1 cellular context compared by ENCODE assay signal in the genomic region with DNA sequence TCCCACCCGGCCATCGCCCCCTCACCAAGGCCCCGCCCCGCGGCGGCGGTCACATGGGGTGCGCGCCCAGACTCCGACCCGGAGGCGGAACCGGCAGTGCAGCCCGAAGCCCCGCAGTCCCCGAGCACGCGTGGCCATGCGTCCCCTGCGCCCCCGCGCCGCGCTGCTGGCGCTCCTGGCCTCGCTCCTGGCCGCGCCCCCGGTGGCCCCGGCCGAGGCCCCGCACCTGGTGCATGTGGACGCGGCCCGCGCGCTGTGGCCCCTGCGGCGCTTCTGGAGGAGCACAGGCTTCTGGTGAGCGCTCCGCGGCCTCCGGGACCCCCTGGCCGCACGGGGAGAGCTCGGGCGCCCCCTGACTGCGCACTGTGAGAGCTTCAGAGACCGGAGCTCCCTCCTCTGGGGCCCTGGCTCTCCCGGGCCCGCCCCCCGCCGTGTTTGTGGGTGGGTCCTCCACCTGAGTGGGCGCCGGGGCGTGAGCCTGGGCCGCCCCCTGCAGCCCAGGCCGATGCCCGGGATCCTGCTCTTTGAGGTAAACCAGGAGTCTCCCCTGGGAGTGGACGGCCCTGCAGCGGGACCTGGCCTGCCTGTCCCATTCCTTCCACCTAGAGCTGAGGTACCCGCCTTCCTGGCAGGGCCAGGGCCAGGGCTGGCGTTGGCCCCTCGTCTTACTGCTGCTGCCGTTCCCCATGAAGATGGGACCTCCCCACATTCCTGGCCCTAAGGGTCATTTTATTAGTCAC.
TF ChIP-seq lines count a peak whose summit lies in the region.

IDUA (plus strand) TSS at position 96 of the 740 bp plus-strand sequence; CDS start at position 137, 41 bp downstream.

TF ChIP-seq in HepG2, 621 proteins besides CTCF, POLR2A, EP300 and RAD21 (continued from another document and continues in another):
- TF ChIP-seq, protein P1, sequence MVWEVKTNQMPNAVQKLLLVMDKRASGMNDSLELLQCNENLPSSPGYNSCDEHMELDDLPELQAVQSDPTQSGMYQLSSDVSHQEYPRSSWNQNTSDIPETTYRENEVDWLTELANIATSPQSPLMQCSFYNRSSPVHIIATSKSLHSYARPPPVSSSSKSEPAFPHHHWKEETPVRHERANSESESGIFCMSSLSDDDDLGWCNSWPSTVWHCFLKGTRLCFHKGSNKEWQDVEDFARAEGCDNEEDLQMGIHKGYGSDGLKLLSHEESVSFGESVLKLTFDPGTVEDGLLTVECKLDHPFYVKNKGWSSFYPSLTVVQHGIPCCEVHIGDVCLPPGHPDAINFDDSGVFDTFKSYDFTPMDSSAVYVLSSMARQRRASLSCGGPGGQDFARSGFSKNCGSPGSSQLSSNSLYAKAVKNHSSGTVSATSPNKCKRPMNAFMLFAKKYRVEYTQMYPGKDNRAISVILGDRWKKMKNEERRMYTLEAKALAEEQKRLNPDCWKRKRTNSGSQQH (CRISPR knock-in tag; IDR thresholded peaks at IDR 0.05; ENCODE audit: low read depth), result no peak
- TF ChIP-seq TSC22D2 (CRISPR knock-in tag; IDR thresholded peaks at IDR 0.05; ENCODE audit: borderline replicate concordance) (no peak), ZBTB42 (CRISPR knock-in tag; IDR thresholded peaks at IDR 0.05) (no peak), ZNF672 (CRISPR knock-in tag; IDR thresholded peaks at IDR 0.05) (no peak), RFX5 (IDR thresholded peaks at IDR 0.05; ENCODE audit: low read depth, low read length) (no peak), ATF7-NPFF (CRISPR knock-in tag; IDR thresholded peaks at IDR 0.05; ENCODE audit: low read depth) (no peak), RFX1 (IDR thresholded peaks at IDR 0.05) (no peak), ZNF740 (CRISPR knock-in tag; IDR thresholded peaks at IDR 0.05) (no peak), ZNF501 (CRISPR knock-in tag; IDR thresholded peaks at IDR 0.05) (peak; percentile 65), ZNF124 (CRISPR knock-in tag; IDR thresholded peaks at IDR 0.05) (no peak), MATR3 (CRISPR knock-in tag; IDR thresholded peaks at IDR 0.05) (no peak), ZNF329 (CRISPR knock-in tag; IDR thresholded peaks at IDR 0.05; ENCODE audit: low read depth) (peak; percentile 81; the same call in 1 of the 2 replicates), PHF8 (CRISPR knock-in tag; IDR thresholded peaks at IDR 0.05) (peak; percentile 16; the same call in 1 of the 2 replicates), ZNF607 (CRISPR knock-in tag; IDR thresholded peaks at IDR 0.05; ENCODE audit: borderline replicate concordance) (no peak; the same call in 1 of the 2 replicates), JDP2 (CRISPR knock-in tag; IDR thresholded peaks at IDR 0.05; ENCODE audit: borderline replicate concordance) (peak; percentile 73; the same call in 1 of the 2 replicates), HOXA9 (CRISPR knock-in tag; IDR thresholded peaks at IDR 0.05; ENCODE audit: borderline replicate concordance) (no peak), MTF2 (CRISPR knock-in tag; IDR thresholded peaks at IDR 0.05; ENCODE audit: borderline replicate concordance) (no peak), ZBTB1 (CRISPR knock-in tag; IDR thresholded peaks at IDR 0.05; ENCODE audit: borderline replicate concordance) (no peak), ATRX (CRISPR knock-in tag; IDR thresholded peaks at IDR 0.05; ENCODE audit: borderline replicate concordance) (no peak), MAFK (conservative IDR thresholded peaks at IDR 0.05 in 1 of 2, IDR thresholded peaks at IDR 0.05 in 1 of 2; ENCODE audit: low read length in 2 of 2) (no peak), ZFP36 (IDR thresholded peaks at IDR 0.05; ENCODE audit: borderline replicate concordance, low read depth, low read length, partially characterized antibody) (no peak), ZNF276 (CRISPR knock-in tag; IDR thresholded peaks at IDR 0.05; ENCODE audit: low read depth) (0 out of 2 replicates have a peak, but pooled peaks have one; percentile 32), NONO (IDR thresholded peaks at IDR 0.05) (no peak), NONO (CRISPR knock-in tag; conservative IDR thresholded peaks at IDR 0.05) (no peak), ZNF451 (CRISPR knock-in tag; IDR thresholded peaks at IDR 0.05) (peak; percentile 50; the same call in 1 of the 2 replicates), CHD2 (IDR thresholded peaks at IDR 0.05; ENCODE audit: low read depth, low read length) (no peak; the same call in 1 of the 2 replicates), ZBTB44 (CRISPR knock-in tag; IDR thresholded peaks at IDR 0.05) (no peak), ZNF564 (CRISPR knock-in tag; IDR thresholded peaks at IDR 0.05) (no peak), ZNF513 (CRISPR knock-in tag; conservative IDR thresholded peaks at IDR 0.05) (no peak), KLF12 (CRISPR knock-in tag; IDR thresholded peaks at IDR 0.05; ENCODE audit: borderline replicate concordance) (no peak), HCFC1 (IDR thresholded peaks at IDR 0.05; ENCODE audit: low read depth, low read length) (no peak), TAF15 (IDR thresholded peaks at IDR 0.05; ENCODE audit: low read depth, low read length, poor library complexity, severe bottlenecking) (peak; percentile 78), DPF2 (CRISPR knock-in tag; IDR thresholded peaks at IDR 0.05; ENCODE audit: borderline replicate concordance, low read depth) (0 out of 2 replicates have a peak, but pooled peaks have one; percentile 15), ATAD3A (CRISPR knock-in tag; IDR thresholded peaks at IDR 0.05) (no peak), YY1 (IDR thresholded peaks at IDR 0.05; ENCODE audit: insufficient read depth, insufficient replicate concordance, low read depth, low read length) (peak; percentile 71), ZSCAN9 (CRISPR knock-in tag; IDR thresholded peaks at IDR 0.05; ENCODE audit: borderline replicate concordance) (no peak), CENPT (CRISPR knock-in tag; IDR thresholded peaks at IDR 0.05; ENCODE audit: low read depth) (peak; percentile 88; the same call in 1 of the 2 replicates)
- TF ChIP-seq, protein P2, sequence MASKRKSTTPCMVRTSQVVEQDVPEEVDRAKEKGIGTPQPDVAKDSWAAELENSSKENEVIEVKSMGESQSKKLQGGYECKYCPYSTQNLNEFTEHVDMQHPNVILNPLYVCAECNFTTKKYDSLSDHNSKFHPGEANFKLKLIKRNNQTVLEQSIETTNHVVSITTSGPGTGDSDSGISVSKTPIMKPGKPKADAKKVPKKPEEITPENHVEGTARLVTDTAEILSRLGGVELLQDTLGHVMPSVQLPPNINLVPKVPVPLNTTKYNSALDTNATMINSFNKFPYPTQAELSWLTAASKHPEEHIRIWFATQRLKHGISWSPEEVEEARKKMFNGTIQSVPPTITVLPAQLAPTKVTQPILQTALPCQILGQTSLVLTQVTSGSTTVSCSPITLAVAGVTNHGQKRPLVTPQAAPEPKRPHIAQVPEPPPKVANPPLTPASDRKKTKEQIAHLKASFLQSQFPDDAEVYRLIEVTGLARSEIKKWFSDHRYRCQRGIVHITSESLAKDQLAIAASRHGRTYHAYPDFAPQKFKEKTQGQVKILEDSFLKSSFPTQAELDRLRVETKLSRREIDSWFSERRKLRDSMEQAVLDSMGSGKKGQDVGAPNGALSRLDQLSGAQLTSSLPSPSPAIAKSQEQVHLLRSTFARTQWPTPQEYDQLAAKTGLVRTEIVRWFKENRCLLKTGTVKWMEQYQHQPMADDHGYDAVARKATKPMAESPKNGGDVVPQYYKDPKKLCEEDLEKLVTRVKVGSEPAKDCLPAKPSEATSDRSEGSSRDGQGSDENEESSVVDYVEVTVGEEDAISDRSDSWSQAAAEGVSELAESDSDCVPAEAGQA (IDR thresholded peaks at IDR 0.05; ENCODE audit: low read depth), result no peak
- TF ChIP-seq, protein P2 (CRISPR knock-in tag; IDR thresholded peaks at IDR 0.05; ENCODE audit: borderline replicate concordance), result no peak; the same call in 1 of the 2 replicates
- TF ChIP-seq, protein P3, sequence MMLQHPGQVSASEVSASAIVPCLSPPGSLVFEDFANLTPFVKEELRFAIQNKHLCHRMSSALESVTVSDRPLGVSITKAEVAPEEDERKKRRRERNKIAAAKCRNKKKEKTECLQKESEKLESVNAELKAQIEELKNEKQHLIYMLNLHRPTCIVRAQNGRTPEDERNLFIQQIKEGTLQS (CRISPR knock-in tag; IDR thresholded peaks at IDR 0.05), result no peak
- TF ChIP-seq, protein P4, sequence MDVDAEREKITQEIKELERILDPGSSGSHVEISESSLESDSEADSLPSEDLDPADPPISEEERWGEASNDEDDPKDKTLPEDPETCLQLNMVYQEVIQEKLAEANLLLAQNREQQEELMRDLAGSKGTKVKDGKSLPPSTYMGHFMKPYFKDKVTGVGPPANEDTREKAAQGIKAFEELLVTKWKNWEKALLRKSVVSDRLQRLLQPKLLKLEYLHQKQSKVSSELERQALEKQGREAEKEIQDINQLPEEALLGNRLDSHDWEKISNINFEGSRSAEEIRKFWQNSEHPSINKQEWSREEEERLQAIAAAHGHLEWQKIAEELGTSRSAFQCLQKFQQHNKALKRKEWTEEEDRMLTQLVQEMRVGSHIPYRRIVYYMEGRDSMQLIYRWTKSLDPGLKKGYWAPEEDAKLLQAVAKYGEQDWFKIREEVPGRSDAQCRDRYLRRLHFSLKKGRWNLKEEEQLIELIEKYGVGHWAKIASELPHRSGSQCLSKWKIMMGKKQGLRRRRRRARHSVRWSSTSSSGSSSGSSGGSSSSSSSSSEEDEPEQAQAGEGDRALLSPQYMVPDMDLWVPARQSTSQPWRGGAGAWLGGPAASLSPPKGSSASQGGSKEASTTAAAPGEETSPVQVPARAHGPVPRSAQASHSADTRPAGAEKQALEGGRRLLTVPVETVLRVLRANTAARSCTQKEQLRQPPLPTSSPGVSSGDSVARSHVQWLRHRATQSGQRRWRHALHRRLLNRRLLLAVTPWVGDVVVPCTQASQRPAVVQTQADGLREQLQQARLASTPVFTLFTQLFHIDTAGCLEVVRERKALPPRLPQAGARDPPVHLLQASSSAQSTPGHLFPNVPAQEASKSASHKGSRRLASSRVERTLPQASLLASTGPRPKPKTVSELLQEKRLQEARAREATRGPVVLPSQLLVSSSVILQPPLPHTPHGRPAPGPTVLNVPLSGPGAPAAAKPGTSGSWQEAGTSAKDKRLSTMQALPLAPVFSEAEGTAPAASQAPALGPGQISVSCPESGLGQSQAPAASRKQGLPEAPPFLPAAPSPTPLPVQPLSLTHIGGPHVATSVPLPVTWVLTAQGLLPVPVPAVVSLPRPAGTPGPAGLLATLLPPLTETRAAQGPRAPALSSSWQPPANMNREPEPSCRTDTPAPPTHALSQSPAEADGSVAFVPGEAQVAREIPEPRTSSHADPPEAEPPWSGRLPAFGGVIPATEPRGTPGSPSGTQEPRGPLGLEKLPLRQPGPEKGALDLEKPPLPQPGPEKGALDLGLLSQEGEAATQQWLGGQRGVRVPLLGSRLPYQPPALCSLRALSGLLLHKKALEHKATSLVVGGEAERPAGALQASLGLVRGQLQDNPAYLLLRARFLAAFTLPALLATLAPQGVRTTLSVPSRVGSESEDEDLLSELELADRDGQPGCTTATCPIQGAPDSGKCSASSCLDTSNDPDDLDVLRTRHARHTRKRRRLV (CRISPR knock-in tag; IDR thresholded peaks at IDR 0.05), result no peak
